In the genomic region with DNA sequence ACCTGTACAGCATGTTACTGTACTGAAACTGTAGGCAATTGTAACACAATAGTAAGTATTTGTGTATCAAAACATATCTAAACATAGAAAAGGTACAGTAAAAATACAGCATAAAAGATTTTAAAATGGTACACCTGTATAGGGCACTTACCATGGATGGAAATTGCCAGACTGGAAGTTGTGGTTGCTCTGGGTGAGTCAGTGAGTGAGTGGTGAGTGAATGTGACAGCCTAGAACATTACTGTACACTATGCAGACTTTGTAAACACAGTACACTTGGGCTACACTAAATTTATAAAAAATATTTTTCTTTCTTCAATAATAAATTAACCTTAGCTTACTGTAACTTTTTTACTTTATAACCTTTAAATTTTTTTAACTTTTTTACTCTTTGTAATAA, we compare ENCODE assay signal across 8 cellular contexts.
A peak's percentile ranks its signal among the peaks of the same experiment; 100 is the strongest.
DNase-seq lines count a peak whose midpoint lies in the region; ATAC-seq, FAIRE-seq and TF ChIP-seq lines count a peak whose summit lies in the region.
"Not testable (repeated sequence)": the region's sequence is repeated elsewhere in the genome, so short reads cannot be mapped to it uniquely, and the experiment has no call there.

No MANE protein-coding gene starts in this region.

- CTCF ChIA-PET in A549 (lab: Yijun Ruan, JAX); HepG2 (lab: Yijun Ruan, JAX; ENCODE audit: low intra/inter-chr PET ratio, low total read pairs): not testable (repeated sequence)

- not testable (repeated sequence) for TF ChIP-seq POLR2A in A549 (IDR thresholded peaks at IDR 0.05; ENCODE audit: low read length); HepG2 (IDR thresholded peaks at IDR 0.05; ENCODE audit: insufficient read depth in 1 of 2, low read depth in 2 of 2, low read length in 2 of 2)

- H2AFZ ChIP-seq in GM23248; HepG2 (ENCODE audit: low read length): not testable (repeated sequence)

- not testable (repeated sequence) for TF ChIP-seq EP300 in A549 (IDR thresholded peaks at IDR 0.05); HepG2 (CRISPR knock-in tag; IDR thresholded peaks at IDR 0.05; ENCODE audit: borderline replicate concordance)
- peak in 1 of 2 experiments; percentile 6; a peak in 1 of 4 replicates for TF ChIP-seq EP300 in HepG2 (IDR thresholded peaks at IDR 0.05; ENCODE audit: low read depth in 2 of 2, low read length in 2 of 2)

- peaks cover 83% of the 10 kb centered on the region for H3K79me2 ChIP-seq in GM23248 (ENCODE audit: insufficient read depth)
- H3K79me2 ChIP-seq in HepG2 (ENCODE audit: insufficient read depth, low read length): peaks cover 42% of the 10 kb centered on the region

- not testable (repeated sequence) for H3K27me3 ChIP-seq in GM23248 (replicated peaks; ENCODE audit: insufficient read depth); HepG2 (ENCODE audit: control insufficient read depth in 1 of 2, insufficient read depth in 2 of 2, low read length in 2 of 2)

- not testable (repeated sequence) for H3K9ac ChIP-seq in GM23248; HepG2 (ENCODE audit: insufficient read depth, low read depth, low read length)

- not testable (repeated sequence) for DNase-seq in A549 (ENCODE audit: low read depth in 1 of 2, low spot score in 1 of 2)
- DNase-seq in GM23248: peak; percentile 57
- DNase-seq in LoVo (ENCODE audit: low spot score): peak; percentile 56
- DNase-seq in RCC 7860 (ENCODE audit: low spot score): peak; percentile 46
- DNase-seq in amniotic epithelial cell (ENCODE audit: low read depth): peak; percentile 85
- DNase-seq in dermis blood vessel endothelial cell: peak; percentile 62
- peak; percentile 63 for DNase-seq in fibroblast of villous mesenchyme (ENCODE audit: low read depth)
- DNase-seq in HepG2 (ENCODE audit: low spot score): peak; percentile 34

- H3F3A ChIP-seq in GM23248 (ENCODE audit: insufficient read depth): peaks cover 75% of the 10 kb centered on the region

- TF ChIP-seq RAD21 in A549 (conservative IDR thresholded peaks at IDR 0.05 in 1 of 2, IDR thresholded peaks at IDR 0.05 in 1 of 2); HepG2 (CRISPR knock-in tag; IDR thresholded peaks at IDR 0.05): not testable (repeated sequence)

- intact Hi-C loops in HepG2 (cut with micrococcal nuclease; ENCODE audit: unreplicated experiment): loop anchor here (5.0 kb wide), 1 partner anchor 34 kb away; no protein-coding TSS in a partner anchor

- not testable (repeated sequence) for H3K4me2 ChIP-seq in A549; HepG2 (ENCODE audit: low read depth, low read length)
- H3K4me2 ChIP-seq in GM23248 (ENCODE audit: unreplicated experiment): peak overlapping the region; percentile 18

- H3K4me1 ChIP-seq in A549 (peaks cover 39% of the 10 kb centered on the region), GM23248 (ENCODE audit: insufficient read depth) (peaks cover 39% of the 10 kb centered on the region), HepG2 (ENCODE audit: insufficient read depth, low read length) (peaks cover 97% of the 10 kb centered on the region)

- not testable (repeated sequence) for BruUV-seq in HepG2 (replicated peaks; lab: Mats Ljungman, UMichigan)

- not testable (repeated sequence) for TF ChIP-seq CTCF in A549 (IDR thresholded peaks at IDR 0.05); fibroblast of villous mesenchyme (IDR thresholded peaks at IDR 0.05; ENCODE audit: insufficient read depth, low read depth, low read length); HepG2 (CRISPR knock-in tag; IDR thresholded peaks at IDR 0.05)

- in situ Hi-C loops in GM23248 (cut with MboI); HepG2 (cut with HindIII; ENCODE audit: extremely low pct_ligation_motif_present, low pct_unique_long_range_greater_than_20kb): not testable (repeated sequence)

- not testable (repeated sequence) for H3K27ac ChIP-seq in A549, GM23248
- H3K27ac ChIP-seq in HepG2 (ENCODE audit: extremely low read length, insufficient read depth, low read length): peak overlapping the region; percentile 30

- ATAC-seq in A549: peak in 1 of 2 experiments; percentile 64; a peak in 2 of 6 replicates
- ATAC-seq in HepG2: not testable (repeated sequence)

- H3K4me3 ChIP-seq in A549; GM23248; fibroblast of villous mesenchyme (ENCODE audit: low read depth, low read length); HepG2 (replicated peaks in 1 of 3; ENCODE audit: insufficient read depth in 1 of 3, low read depth in 2 of 3, low read length in 3 of 3): not testable (repeated sequence)

- H4K20me1 ChIP-seq in GM23248 (ENCODE audit: insufficient read depth); HepG2 (ENCODE audit: insufficient read depth, low read length): not testable (repeated sequence)

- H3K36me3 ChIP-seq in GM23248 (ENCODE audit: low read depth): not testable (repeated sequence)
- H3K36me3 ChIP-seq in HepG2 (replicated peaks in 1 of 2; ENCODE audit: control insufficient read depth in 1 of 2, insufficient read depth in 2 of 2, low read length in 2 of 2): peaks cover 4 to 14% of the 10 kb centered on the region in 2 experiments; a peak in 3 of 5 replicates

- not testable (repeated sequence) for H3K9me3 ChIP-seq in A549; GM23248 (ENCODE audit: low read depth); HepG2 (ENCODE audit: low read length)

- not testable (repeated sequence) for H3K9me2 ChIP-seq in GM23248 (ENCODE audit: insufficient read depth)

- POLR2A ChIA-PET in A549 (lab: Yijun Ruan, JAX); HepG2 (lab: Yijun Ruan, JAX): not testable (repeated sequence)

- not testable (repeated sequence) for FAIRE-seq in A549 (lab: Jason Lieb, UNC); HepG2 (lab: Jason Lieb, UNC)
- FAIRE-seq in RCC 7860 (lab: Jason Lieb, UNC): peak; percentile 93

TF ChIP-seq in A549, 52 proteins besides CTCF, POLR2A, EP300 and RAD21:
- TF ChIP-seq FOSL2 (IDR thresholded peaks at IDR 0.05): not testable (repeated sequence)
- TF ChIP-seq FOSL2 (CRISPR knock-in tag; IDR thresholded peaks at IDR 0.05): peak; percentile 33; the same call in 1 of the 2 replicates
TF ChIP-seq in A549: peak in this region for 1; not testable (repeated sequence) for 51.

TF ChIP-seq in HepG2, 621 proteins besides CTCF, POLR2A, EP300 and RAD21 (continues in another document):
- peak; percentile 41; the same call in 1 of the 2 replicates for TF ChIP-seq GATAD2A (CRISPR knock-in tag; IDR thresholded peaks at IDR 0.05)
- peak; percentile 51; the same call in 1 of the 2 replicates for TF ChIP-seq FOXA3 (CRISPR knock-in tag; IDR thresholded peaks at IDR 0.05)
- TF ChIP-seq ZNF264 (CRISPR knock-in tag; IDR thresholded peaks at IDR 0.05): 0 out of 2 replicates have a peak, but pooled peaks have one; percentile 40
- peak; percentile 69 for TF ChIP-seq FOSL2 (CRISPR knock-in tag; IDR thresholded peaks at IDR 0.05)
- TF ChIP-seq, protein P1, sequence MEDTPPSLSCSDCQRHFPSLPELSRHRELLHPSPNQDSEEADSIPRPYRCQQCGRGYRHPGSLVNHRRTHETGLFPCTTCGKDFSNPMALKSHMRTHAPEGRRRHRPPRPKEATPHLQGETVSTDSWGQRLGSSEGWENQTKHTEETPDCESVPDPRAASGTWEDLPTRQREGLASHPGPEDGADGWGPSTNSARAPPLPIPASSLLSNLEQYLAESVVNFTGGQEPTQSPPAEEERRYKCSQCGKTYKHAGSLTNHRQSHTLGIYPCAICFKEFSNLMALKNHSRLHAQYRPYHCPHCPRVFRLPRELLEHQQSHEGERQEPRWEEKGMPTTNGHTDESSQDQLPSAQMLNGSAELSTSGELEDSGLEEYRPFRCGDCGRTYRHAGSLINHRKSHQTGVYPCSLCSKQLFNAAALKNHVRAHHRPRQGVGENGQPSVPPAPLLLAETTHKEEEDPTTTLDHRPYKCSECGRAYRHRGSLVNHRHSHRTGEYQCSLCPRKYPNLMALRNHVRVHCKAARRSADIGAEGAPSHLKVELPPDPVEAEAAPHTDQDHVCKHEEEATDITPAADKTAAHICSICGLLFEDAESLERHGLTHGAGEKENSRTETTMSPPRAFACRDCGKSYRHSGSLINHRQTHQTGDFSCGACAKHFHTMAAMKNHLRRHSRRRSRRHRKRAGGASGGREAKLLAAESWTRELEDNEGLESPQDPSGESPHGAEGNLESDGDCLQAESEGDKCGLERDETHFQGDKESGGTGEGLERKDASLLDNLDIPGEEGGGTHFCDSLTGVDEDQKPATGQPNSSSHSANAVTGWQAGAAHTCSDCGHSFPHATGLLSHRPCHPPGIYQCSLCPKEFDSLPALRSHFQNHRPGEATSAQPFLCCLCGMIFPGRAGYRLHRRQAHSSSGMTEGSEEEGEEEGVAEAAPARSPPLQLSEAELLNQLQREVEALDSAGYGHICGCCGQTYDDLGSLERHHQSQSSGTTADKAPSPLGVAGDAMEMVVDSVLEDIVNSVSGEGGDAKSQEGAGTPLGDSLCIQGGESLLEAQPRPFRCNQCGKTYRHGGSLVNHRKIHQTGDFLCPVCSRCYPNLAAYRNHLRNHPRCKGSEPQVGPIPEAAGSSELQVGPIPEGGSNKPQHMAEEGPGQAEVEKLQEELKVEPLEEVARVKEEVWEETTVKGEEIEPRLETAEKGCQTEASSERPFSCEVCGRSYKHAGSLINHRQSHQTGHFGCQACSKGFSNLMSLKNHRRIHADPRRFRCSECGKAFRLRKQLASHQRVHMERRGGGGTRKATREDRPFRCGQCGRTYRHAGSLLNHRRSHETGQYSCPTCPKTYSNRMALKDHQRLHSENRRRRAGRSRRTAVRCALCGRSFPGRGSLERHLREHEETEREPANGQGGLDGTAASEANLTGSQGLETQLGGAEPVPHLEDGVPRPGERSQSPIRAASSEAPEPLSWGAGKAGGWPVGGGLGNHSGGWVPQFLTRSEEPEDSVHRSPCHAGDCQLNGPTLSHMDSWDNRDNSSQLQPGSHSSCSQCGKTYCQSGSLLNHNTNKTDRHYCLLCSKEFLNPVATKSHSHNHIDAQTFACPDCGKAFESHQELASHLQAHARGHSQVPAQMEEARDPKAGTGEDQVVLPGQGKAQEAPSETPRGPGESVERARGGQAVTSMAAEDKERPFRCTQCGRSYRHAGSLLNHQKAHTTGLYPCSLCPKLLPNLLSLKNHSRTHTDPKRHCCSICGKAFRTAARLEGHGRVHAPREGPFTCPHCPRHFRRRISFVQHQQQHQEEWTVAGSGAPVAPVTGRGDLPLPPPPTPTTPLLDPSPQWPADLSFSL (CRISPR knock-in tag; IDR thresholded peaks at IDR 0.05): 0 out of 2 replicates have a peak, but pooled peaks have one; percentile 44
- peak; percentile 27 for TF ChIP-seq TEAD3 (CRISPR knock-in tag; optimal IDR thresholded peaks at IDR 0.05; ENCODE audit: borderline replicate concordance)
